In the genomic region with DNA sequence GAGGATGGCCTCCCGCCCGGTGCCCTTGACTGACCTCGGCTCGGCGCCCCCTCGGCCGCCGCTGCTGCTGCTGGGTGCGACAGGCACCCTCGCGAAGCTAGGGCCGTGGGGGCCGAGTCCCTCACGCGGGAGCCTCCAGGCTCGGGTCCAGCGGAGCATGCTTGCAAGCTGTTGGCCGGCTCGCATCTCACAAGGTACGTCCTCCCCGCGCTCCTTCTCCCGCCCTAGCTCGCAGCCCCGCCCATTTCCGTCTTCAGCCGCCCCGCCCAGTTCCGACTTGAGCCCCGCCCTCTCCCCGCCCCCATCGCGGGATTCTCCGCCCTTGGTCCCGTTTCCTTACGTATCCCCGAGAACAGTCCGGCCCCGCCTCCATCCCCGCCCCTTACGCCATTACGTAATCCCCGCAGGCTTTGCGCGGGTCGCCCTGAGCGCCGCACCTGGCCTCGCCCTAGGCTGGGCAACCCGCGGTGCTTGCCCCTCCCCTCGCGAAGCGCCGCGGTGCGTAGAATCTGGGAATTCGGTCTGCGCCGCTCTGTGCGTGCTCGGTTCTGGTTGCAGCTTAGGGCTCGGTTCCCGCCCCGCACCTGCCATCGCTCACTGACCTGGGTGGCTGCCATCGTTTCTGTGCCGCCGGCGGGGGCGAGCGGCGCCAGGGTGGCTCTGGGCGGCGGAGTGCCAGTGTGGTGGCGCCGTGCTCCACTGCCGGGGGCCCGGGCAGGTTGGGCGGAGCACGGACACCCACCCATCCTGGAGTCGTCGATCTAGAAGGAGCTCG, we compare ENCODE assay signal across 8 cellular contexts. TPM values are rescaled to one million over a fixed set of nuclear protein-coding genes. Genes with fewer than 3 reads are reported as not detected.
DNase-seq lines count a peak whose midpoint lies in the region; ATAC-seq, FAIRE-seq and TF ChIP-seq lines count a peak whose summit lies in the region.

A gene with protein sequence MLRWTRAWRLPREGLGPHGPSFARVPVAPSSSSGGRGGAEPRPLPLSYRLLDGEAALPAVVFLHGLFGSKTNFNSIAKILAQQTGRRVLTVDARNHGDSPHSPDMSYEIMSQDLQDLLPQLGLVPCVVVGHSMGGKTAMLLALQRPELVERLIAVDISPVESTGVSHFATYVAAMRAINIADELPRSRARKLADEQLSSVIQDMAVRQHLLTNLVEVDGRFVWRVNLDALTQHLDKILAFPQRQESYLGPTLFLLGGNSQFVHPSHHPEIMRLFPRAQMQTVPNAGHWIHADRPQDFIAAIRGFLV (minus strand): TSS at position 191 of the 775 bp plus-strand sequence. CDS start 32 bp downstream, at position 159.

- H3K36me3 ChIP-seq in Karpas-422 (ENCODE audit: insufficient read depth, low read length), result no peaks in the 10 kb centered on the region
- peaks cover 0 to 23% (median 20%) of the 10 kb centered on the region in 4 donors for H3K36me3 ChIP-seq in esophagus muscularis mucosa

- peak; percentile 76 for FAIRE-seq in RCC 7860 (lab: Jason Lieb, UNC)

- DNase-seq in DMS79 treated with DMSO at 0.1 percent for 48 hours (lab: John Stamatoyannopoulos, UW), result peak; percentile 93
- DNase-seq in Karpas-422, result peak; percentile 99
- DNase-seq in RCC 7860 (ENCODE audit: low spot score), result peak; percentile 94
- peak; percentile 98 to 99 for DNase-seq in activated T-cell treated with anti-CD3 and anti-CD28 coated beads, Interleukin-2, amount 50 U/mL, for 72 hours
- peak; percentile 100 for DNase-seq in esophagus muscularis mucosa (ENCODE audit: extremely low spot score)
- peak; percentile 97 for DNase-seq in myocyte (ENCODE audit: low read depth)
- DNase-seq in stimulated activated CD8-positive, alpha-beta memory T cell treated with anti-CD3 and anti-CD28 coated beads, Interleukin-7, amount 100 ng/mL, for 4 hours (ENCODE audit: low read depth in 2 of 2), result peak; percentile 96 to 97

- peaks cover 10% of the 10 kb centered on the region for H4K20me1 ChIP-seq in Karpas-422 (ENCODE audit: insufficient read depth, low read depth, low read length)

- peaks cover 34% of the 10 kb centered on the region for H3K4me1 Mint-ChIP-seq in activated T-cell treated with anti-CD3 and anti-CD28 coated beads, Interleukin-2, amount 50 U/mL, for 72 hours (ENCODE audit: low read depth)

- H3K4me3 Mint-ChIP-seq in activated T-cell treated with anti-CD3 and anti-CD28 coated beads, Interleukin-2, amount 50 U/mL, for 72 hours, result peak within 1 kb of the TSS; percentile 91 to 96

- ATAC-seq in GM21825 (IDR thresholded peaks at IDR 0.05; ENCODE audit: unreplicated experiment), result peak; percentile 88
- peak; percentile 91 for ATAC-seq in activated T-cell treated with anti-CD3 and anti-CD28 coated beads, Interleukin-2, amount 50 U/mL, for 72 hours (replicated peaks in 1 of 2)

- TF ChIP-seq POLR2A in esophagus muscularis mucosa (IDR thresholded peaks at IDR 0.05; ENCODE audit: low read depth), result peak; percentile 69

- H3K9me3 Mint-ChIP-seq in activated T-cell treated with anti-CD3 and anti-CD28 coated beads, Interleukin-2, amount 50 U/mL, for 72 hours, result no peaks in the 10 kb centered on the region

- TF ChIP-seq CTCF in esophagus muscularis mucosa (IDR thresholded peaks at IDR 0.05), result no peak

- H3K36me3 Mint-ChIP-seq in activated T-cell treated with anti-CD3 and anti-CD28 coated beads, Interleukin-2, amount 50 U/mL, for 72 hours (ENCODE audit: insufficient read depth in 2 of 2), result no peaks in the 10 kb centered on the region

- intact Hi-C loops in esophagus muscularis mucosa (cut with DNase I), result no loop called here

- H3K27ac Mint-ChIP-seq in activated T-cell treated with anti-CD3 and anti-CD28 coated beads, Interleukin-2, amount 50 U/mL, for 72 hours, result peak within 1 kb of the TSS; percentile 82

- peak within 1 kb of the TSS; percentile 85 for H3K9ac ChIP-seq in Karpas-422 (ENCODE audit: low read length)

- H3K4me1 ChIP-seq in Karpas-422 (ENCODE audit: low read length), result peaks cover 21% of the 10 kb centered on the region
- H3K4me1 ChIP-seq in esophagus muscularis mucosa, result peaks cover 20 to 44% (median 35%) of the 10 kb centered on the region in 4 donors

- H3K27me3 Mint-ChIP-seq in activated T-cell treated with anti-CD3 and anti-CD28 coated beads, Interleukin-2, amount 50 U/mL, for 72 hours (ENCODE audit: low read depth), result no peaks in the 10 kb centered on the region

- H3K27ac ChIP-seq in Karpas-422 (ENCODE audit: low read length) (peak within 1 kb of the TSS; percentile 76), esophagus muscularis mucosa (replicated peaks in 1 of 4) (peak within 1 kb of the TSS; percentile 88 to 93 (median 90))

- H3K9me2 ChIP-seq in Karpas-422 (replicated peaks; ENCODE audit: insufficient read depth, low read length), result no peaks in the 10 kb centered on the region

- H3K9me3 ChIP-seq in Karpas-422 (ENCODE audit: low read length) (no peaks in the 10 kb centered on the region), esophagus muscularis mucosa (no peaks in the 10 kb centered on the region)

- peaks cover 10% of the 10 kb centered on the region for H3K79me2 ChIP-seq in Karpas-422 (ENCODE audit: low read length)

- no peaks in the 10 kb centered on the region for H3K27me3 ChIP-seq in Karpas-422 (ENCODE audit: low read length)
- no peaks in the 10 kb centered on the region for H3K27me3 ChIP-seq in esophagus muscularis mucosa

- H3K4me2 ChIP-seq in Karpas-422 (ENCODE audit: low read depth, low read length, poor library complexity, severe bottlenecking), result peak within 1 kb of the TSS; percentile 82

- WGBS in esophagus muscularis mucosa, result under 1% methylated on average over 30 of the region's 84 CpGs

- peak within 1 kb of the TSS; percentile 95 for H2AFZ ChIP-seq in Karpas-422 (ENCODE audit: low read length)

- H3K4me3 ChIP-seq in Karpas-422 (ENCODE audit: low read length) (peak within 1 kb of the TSS; percentile 77), esophagus muscularis mucosa (peak within 1 kb of the TSS; percentile 72 to 85 (median 78))

- TF ChIP-seq EP300 in esophagus muscularis mucosa (IDR thresholded peaks at IDR 0.05), result no peak

RNA-seq across cellular contexts. Expression of the gene that starts here (rescaled TPM):
- total RNA-seq in Karpas-422 (2014; rRNA removed; shearing (Covaris generic); ENCODE audit: low replicate concordance), result 14.3 and 18.3 TPM in 2 replicates
- 10 to 100 TPM; 10.2 to 12.2 TPM for total RNA-seq in activated T-cell treated with anti-CD3 and anti-CD28 coated beads, Interleukin-2, amount 50 U/mL, for 72 hours
- 1 to 10 TPM; 6.1 to 7.9 (median 7.2) TPM for total RNA-seq in esophagus muscularis mucosa
- 11.7 and 16.4 TPM in 2 replicates for total RNA-seq in myocyte
- 17.1 TPM for polyA plus RNA-seq in myocyte (2012)

Comparison
In these comparisons a context has a peak if more than half of its experiments do, and no peak if none do; other contexts are left out.
1. Peak in every context shown above with its lines: DNase-seq, ATAC-seq, H3K4me3 ChIP-seq and H3K27ac ChIP-seq.